ENCODE assay signal across 8 cellular contexts in the genomic region with DNA sequence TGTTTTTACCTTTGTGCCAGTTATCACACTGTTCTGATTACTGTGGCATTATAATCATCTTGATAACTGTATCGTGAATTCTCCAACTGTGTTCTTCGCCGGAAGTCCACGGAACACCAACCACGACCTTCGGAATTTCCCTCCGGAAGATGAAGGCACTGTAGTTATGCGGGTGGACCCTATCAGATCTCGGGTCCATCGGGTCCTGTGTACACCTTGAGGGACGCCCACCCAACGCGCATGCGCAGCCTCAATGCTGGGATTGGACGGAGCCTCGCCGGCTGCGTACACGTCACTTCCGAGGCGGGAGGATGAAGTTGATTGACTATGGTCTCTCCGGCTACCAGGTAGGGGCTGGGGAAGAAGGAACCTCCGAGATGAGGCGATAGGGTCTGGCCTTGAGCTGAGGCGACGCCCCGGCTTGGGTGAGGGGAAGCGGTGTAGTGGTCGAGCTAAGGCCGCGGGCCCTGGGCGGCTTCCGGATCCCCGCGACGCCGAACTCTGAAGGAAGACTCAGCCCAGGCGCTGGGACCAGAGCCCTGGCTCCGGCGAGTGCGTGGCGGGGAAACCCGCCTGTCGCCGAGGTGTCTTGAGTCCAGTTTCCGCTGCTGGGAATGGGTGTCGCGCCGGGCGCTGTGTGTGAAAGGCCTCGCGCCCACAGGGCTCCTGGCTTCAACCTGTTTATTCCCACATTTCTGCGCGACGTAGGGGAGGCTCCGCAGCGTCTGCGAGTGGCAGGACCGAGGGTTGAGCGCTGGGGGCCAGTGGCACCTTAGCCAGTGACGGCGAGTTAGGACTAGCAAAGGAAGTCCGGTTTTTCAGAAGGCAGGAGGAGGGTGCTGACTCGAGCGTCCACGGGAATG. TPM values are rescaled to one million over a fixed set of nuclear protein-coding genes. Genes with fewer than 3 reads are reported as not detected.
DNase-seq lines count a peak whose midpoint lies in the region; ATAC-seq, FAIRE-seq and TF ChIP-seq lines count a peak whose summit lies in the region.

A gene with protein sequence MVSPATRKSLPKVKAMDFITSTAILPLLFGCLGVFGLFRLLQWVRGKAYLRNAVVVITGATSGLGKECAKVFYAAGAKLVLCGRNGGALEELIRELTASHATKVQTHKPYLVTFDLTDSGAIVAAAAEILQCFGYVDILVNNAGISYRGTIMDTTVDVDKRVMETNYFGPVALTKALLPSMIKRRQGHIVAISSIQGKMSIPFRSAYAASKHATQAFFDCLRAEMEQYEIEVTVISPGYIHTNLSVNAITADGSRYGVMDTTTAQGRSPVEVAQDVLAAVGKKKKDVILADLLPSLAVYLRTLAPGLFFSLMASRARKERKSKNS (plus strand): TSS at position 320 of the 863 bp plus-strand sequence. CDS start 8 bp downstream, at position 328.

- H3K4me1 Mint-ChIP-seq in nephron progenitor cell, result peaks cover 21% of the 10 kb centered on the region
- peaks cover 43% of the 10 kb centered on the region for H3K4me1 Mint-ChIP-seq in stimulated activated naive CD8-positive, alpha-beta T cell treated with anti-CD3 and anti-CD28 coated beads, Interleukin-15, amount 100 ng/mL, for 72 hours

- TF ChIP-seq POLR2A in H54 (IDR thresholded peaks at IDR 0.05; ENCODE audit: low read depth, low read length), result peak; percentile 83

- FAIRE-seq in H54 (lab: Jason Lieb, UNC), result peak; percentile 94

- H3K9me3 ChIP-seq in Loucy (ENCODE audit: insufficient read depth, low read depth, low read length), result no peaks in the 10 kb centered on the region

- H3K27ac Mint-ChIP-seq in nephron progenitor cell, result peak within 1 kb of the TSS; percentile 96
- H3K27ac Mint-ChIP-seq in stimulated activated naive CD8-positive, alpha-beta T cell treated with anti-CD3 and anti-CD28 coated beads, Interleukin-15, amount 100 ng/mL, for 72 hours, result peak within 1 kb of the TSS; percentile 97

- peaks cover 5% of the 10 kb centered on the region for H3K9me3 Mint-ChIP-seq in nephron progenitor cell
- no peaks in the 10 kb centered on the region for H3K9me3 Mint-ChIP-seq in stimulated activated naive CD8-positive, alpha-beta T cell treated with anti-CD3 and anti-CD28 coated beads, Interleukin-15, amount 100 ng/mL, for 72 hours

- peaks cover 4% of the 10 kb centered on the region; the same call in 1 of the 2 replicates for H3F3A ChIP-seq in Loucy (ENCODE audit: low read depth)

- peak within 1 kb of the TSS; percentile 75 for H3K4me3 ChIP-seq in Loucy (ENCODE audit: low read length, poor library complexity, severe bottlenecking)
- H3K4me3 ChIP-seq in fibroblast of the aortic adventitia (ENCODE audit: low read depth, low read length), result peak within 1 kb of the TSS; percentile 97

- peak within 1 kb of the TSS; percentile 92 for H3K4me3 Mint-ChIP-seq in nephron progenitor cell
- H3K4me3 Mint-ChIP-seq in stimulated activated naive CD8-positive, alpha-beta T cell treated with anti-CD3 and anti-CD28 coated beads, Interleukin-15, amount 100 ng/mL, for 72 hours, result peak within 1 kb of the TSS; percentile 93 to 97

- no peaks in the 10 kb centered on the region for H3K27me3 ChIP-seq in Loucy (ENCODE audit: insufficient read depth, low read length, poor library complexity, severe bottlenecking)

- H2AFZ ChIP-seq in Loucy (ENCODE audit: low read length), result peak within 1 kb of the TSS; percentile 86

- H3K79me2 ChIP-seq in Loucy (ENCODE audit: insufficient read depth, low read length), result peaks cover 38% of the 10 kb centered on the region

- H3K4me1 ChIP-seq in Loucy (ENCODE audit: insufficient read depth, low read length, poor library complexity, severe bottlenecking), result peaks cover 27% of the 10 kb centered on the region

- TF ChIP-seq CTCF in Loucy (conservative IDR thresholded peaks at IDR 0.05; ENCODE audit: low read length), result no peak
- peak; percentile 3 for TF ChIP-seq CTCF in fibroblast of the aortic adventitia (IDR thresholded peaks at IDR 0.05; ENCODE audit: insufficient read depth, low read length)
- TF ChIP-seq CTCF in nephron progenitor cell (IDR thresholded peaks at IDR 0.05), result no peak

- H3K9ac ChIP-seq in Loucy (ENCODE audit: low read depth, low read length, poor library complexity, severe bottlenecking), result peak within 1 kb of the TSS; percentile 81

- no peaks in the 10 kb centered on the region for H3K36me3 ChIP-seq in Loucy (ENCODE audit: insufficient read depth, low read length)

- H3K27me3 Mint-ChIP-seq in nephron progenitor cell (ENCODE audit: low read depth, poor library complexity), result peaks cover 29% of the 10 kb centered on the region
- no peaks in the 10 kb centered on the region for H3K27me3 Mint-ChIP-seq in stimulated activated naive CD8-positive, alpha-beta T cell treated with anti-CD3 and anti-CD28 coated beads, Interleukin-15, amount 100 ng/mL, for 72 hours

- peak within 1 kb of the TSS; percentile 90 for H3K4me2 ChIP-seq in Loucy (ENCODE audit: low read depth, low read length, poor library complexity, severe bottlenecking)

- no peaks in the 10 kb centered on the region for H4K20me1 ChIP-seq in Loucy (ENCODE audit: insufficient read depth, low read length, poor library complexity, severe bottlenecking)

- DNase-seq in ELF-1 (ENCODE audit: low read depth, low spot score) (peak; percentile 96), H54 (ENCODE audit: insufficient read length, low spot score) (peak; percentile 90), SHP77 (lab: John Stamatoyannopoulos, UW) (peak; percentile 99 to 100), fibroblast of the aortic adventitia (ENCODE audit: low read depth) (peak; percentile 91), nephron progenitor cell (peak; percentile 98)
- DNase-seq in activated effector memory CD4-positive, alpha-beta T cell treated with anti-CD3 and anti-CD28 coated beads, Interleukin-2, amount 50 U/mL, for 16 hours, result peak; percentile 99
- peak; percentile 94 to 97 for DNase-seq in stimulated activated naive CD8-positive, alpha-beta T cell treated with anti-CD3 and anti-CD28 coated beads, Interleukin-15, amount 100 ng/mL, for 72 hours

- peak; percentile 98 for ATAC-seq in stimulated activated naive CD8-positive, alpha-beta T cell treated with anti-CD3 and anti-CD28 coated beads, Interleukin-15, amount 100 ng/mL, for 72 hours

- peaks cover 10% of the 10 kb centered on the region for H3K36me3 Mint-ChIP-seq in nephron progenitor cell (ENCODE audit: low read depth)

- no peaks in the 10 kb centered on the region for H3K9me2 ChIP-seq in Loucy (replicated peaks; ENCODE audit: low read depth, low read length)

RNA-seq across cellular contexts. Expression of the gene that starts here (rescaled TPM):
- total RNA-seq in fibroblast of the aortic adventitia (ENCODE audit: low replicate concordance), result 12.7 and 15.6 TPM in 2 replicates

Comparison
In these comparisons a context has a peak if more than half of its experiments do, and no peak if none do; other contexts are left out.
1. Peak in every context shown above with its lines: DNase-seq, ATAC-seq and H3K4me3 ChIP-seq.